ENCODE assay signal across 2 cellular contexts in the genomic region with DNA sequence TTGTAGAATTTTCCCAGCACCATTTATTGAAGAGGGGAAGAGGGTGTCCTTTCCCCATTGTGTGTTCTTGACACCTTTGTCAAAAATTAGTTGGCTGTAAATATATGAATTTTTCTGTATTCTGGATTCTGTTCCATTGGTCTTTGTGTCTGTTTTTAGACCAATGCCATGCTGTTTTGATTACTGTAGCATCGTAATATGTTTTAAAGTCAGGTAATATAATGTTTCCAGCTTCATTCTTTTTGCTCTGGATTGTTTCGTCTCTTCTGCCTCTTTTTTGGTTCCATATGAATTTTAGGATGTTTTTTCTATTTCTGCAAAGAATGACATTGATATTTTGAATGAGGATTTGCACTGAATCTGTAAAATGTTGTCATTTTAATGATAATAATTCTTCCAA.
TF ChIP-seq lines count a peak whose summit lies in the region.

No MANE protein-coding gene starts in this region.

TF ChIP-seq in HepG2, 621 proteins besides CTCF, POLR2A, EP300 and RAD21 (continues in another document):
- TF ChIP-seq, protein P1, sequence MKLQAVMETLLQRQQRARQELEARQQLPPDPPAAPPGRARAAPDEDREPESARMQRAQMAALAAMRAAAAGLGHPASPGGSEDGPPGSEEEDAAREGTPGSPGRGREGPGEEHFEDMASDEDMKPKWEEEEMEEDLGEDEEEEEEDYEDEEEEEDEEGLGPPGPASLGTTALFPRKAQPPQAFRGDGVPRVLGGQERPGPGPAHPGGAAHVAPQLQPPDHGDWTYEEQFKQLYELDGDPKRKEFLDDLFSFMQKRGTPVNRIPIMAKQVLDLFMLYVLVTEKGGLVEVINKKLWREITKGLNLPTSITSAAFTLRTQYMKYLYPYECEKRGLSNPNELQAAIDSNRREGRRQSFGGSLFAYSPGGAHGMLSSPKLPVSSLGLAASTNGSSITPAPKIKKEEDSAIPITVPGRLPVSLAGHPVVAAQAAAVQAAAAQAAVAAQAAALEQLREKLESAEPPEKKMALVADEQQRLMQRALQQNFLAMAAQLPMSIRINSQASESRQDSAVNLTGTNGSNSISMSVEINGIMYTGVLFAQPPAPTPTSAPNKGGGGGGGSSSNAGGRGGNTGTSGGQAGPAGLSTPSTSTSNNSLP (IDR thresholded peaks at IDR 0.05; ENCODE audit: low read depth, low read length), result no peak
- TF ChIP-seq SMARCE1 (IDR thresholded peaks at IDR 0.05; ENCODE audit: borderline replicate concordance) (no peak), ZNF296 (CRISPR knock-in tag; conservative IDR thresholded peaks at IDR 0.05) (no peak), ZNF577 (CRISPR knock-in tag; IDR thresholded peaks at IDR 0.05; ENCODE audit: borderline replicate concordance, low read depth) (no peak), ZNF280D (CRISPR knock-in tag; IDR thresholded peaks at IDR 0.05) (0 out of 2 replicates have a peak, but pooled peaks have one; percentile 20), BCL6 (CRISPR knock-in tag; IDR thresholded peaks at IDR 0.05) (no peak)
- TF ChIP-seq, protein P2, sequence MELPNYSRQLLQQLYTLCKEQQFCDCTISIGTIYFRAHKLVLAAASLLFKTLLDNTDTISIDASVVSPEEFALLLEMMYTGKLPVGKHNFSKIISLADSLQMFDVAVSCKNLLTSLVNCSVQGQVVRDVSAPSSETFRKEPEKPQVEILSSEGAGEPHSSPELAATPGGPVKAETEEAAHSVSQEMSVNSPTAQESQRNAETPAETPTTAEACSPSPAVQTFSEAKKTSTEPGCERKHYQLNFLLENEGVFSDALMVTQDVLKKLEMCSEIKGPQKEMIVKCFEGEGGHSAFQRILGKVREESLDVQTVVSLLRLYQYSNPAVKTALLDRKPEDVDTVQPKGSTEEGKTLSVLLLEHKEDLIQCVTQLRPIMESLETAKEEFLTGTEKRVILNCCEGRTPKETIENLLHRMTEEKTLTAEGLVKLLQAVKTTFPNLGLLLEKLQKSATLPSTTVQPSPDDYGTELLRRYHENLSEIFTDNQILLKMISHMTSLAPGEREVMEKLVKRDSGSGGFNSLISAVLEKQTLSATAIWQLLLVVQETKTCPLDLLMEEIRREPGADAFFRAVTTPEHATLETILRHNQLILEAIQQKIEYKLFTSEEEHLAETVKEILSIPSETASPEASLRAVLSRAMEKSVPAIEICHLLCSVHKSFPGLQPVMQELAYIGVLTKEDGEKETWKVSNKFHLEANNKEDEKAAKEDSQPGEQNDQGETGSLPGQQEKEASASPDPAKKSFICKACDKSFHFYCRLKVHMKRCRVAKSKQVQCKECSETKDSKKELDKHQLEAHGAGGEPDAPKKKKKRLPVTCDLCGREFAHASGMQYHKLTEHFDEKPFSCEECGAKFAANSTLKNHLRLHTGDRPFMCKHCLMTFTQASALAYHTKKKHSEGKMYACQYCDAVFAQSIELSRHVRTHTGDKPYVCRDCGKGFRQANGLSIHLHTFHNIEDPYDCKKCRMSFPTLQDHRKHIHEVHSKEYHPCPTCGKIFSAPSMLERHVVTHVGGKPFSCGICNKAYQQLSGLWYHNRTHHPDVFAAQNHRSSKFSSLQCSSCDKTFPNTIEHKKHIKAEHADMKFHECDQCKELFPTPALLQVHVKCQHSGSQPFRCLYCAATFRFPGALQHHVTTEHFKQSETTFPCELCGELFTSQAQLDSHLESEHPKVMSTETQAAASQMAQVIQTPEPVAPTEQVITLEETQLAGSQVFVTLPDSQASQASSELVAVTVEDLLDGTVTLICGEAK (IDR thresholded peaks at IDR 0.05), result no peak
- TF ChIP-seq, protein P2 (CRISPR knock-in tag; IDR thresholded peaks at IDR 0.05), result no peak

TF ChIP-seq in H1, 55 proteins besides CTCF, POLR2A, EP300 and RAD21:
- TF ChIP-seq KDM1A (IDR thresholded peaks at IDR 0.05; ENCODE audit: borderline replicate concordance, low read length), result 0 out of 2 replicates have a peak, but pooled peaks have one; percentile 36
- no peak for TF ChIP-seq TBP (IDR thresholded peaks at IDR 0.05; ENCODE audit: low read depth, low read length)
- TF ChIP-seq BCL11A (IDR thresholded peaks at IDR 0.05; ENCODE audit: low read depth in 2 of 2, low read length in 2 of 2), result no peak
TF ChIP-seq in H1: peak in this region for 1.
